9 cellular contexts compared by ENCODE assay signal in genomic region chr22:50544078-50544745, GRCh38. TPM values are rescaled to one million over a fixed set of nuclear protein-coding genes. Genes with fewer than 3 reads are reported as not detected.
DNase-seq lines count a peak whose midpoint lies in the region; ATAC-seq lines count a peak whose summit lies in the region.
"Had no signal": no experiment of that assay in that cellular context is flagged by ENCODE, and none has a peak within 500 bp of the region (broad histone marks: within the 10 kb centered on the region; RNA-seq: fewer than 3 reads in every experiment).

No MANE protein-coding gene starts in this region.

- H3K27me3 Mint-ChIP-seq in IgD-negative memory B cell (no peaks in the 10 kb centered on the region), memory B cell (no peaks in the 10 kb centered on the region)
- H3K27me3 Mint-ChIP-seq in dendritic cell treated with granulocyte-macrophage colony-stimulating factor and Interleukin-4, amounts not matched to agents 40 ng/mL and 50 ng/mL, for 4 days: peaks cover 20% of the 10 kb centered on the region

- no peaks in the 10 kb centered on the region for H3K36me3 Mint-ChIP-seq in IgD-negative memory B cell
- H3K36me3 Mint-ChIP-seq in dendritic cell treated with granulocyte-macrophage colony-stimulating factor and Interleukin-4, amounts not matched to agents 40 ng/mL and 50 ng/mL, for 4 days (ENCODE audit: low read depth): peaks cover 8% of the 10 kb centered on the region
- H3K36me3 Mint-ChIP-seq in memory B cell: no peaks in the 10 kb centered on the region

- peak overlapping the region; percentile 55 to 80 (median 66) for H3K4me3 Mint-ChIP-seq in IgD-negative memory B cell
- H3K4me3 Mint-ChIP-seq in dendritic cell treated with granulocyte-macrophage colony-stimulating factor and Interleukin-4, amounts not matched to agents 40 ng/mL and 50 ng/mL, for 4 days: peak overlapping the region; percentile 60
- peak overlapping the region; percentile 75 for H3K4me3 Mint-ChIP-seq in memory B cell

- no peaks in the 10 kb centered on the region for H3K9me3 ChIP-seq in MG63

- no peak overlapping the region for H3K4me3 ChIP-seq in MG63

- H3K36me3 ChIP-seq in MG63: no peaks in the 10 kb centered on the region

- intact Hi-C loops in dendritic cell treated with granulocyte-macrophage colony-stimulating factor and Interleukin-4, amounts not matched to agents 40 ng/mL and 50 ng/mL, for 4 days (cut with micrococcal nuclease): loop anchor here (1.0 to 2.0 kb wide), 3 partner anchors 17 to 77 kb away; partner anchors contain the start of gene SYCE3

- no peaks in the 10 kb centered on the region for H3K27me3 ChIP-seq in MG63

- H3K9me3 Mint-ChIP-seq in IgD-negative memory B cell: no peaks in the 10 kb centered on the region
- H3K9me3 Mint-ChIP-seq in dendritic cell treated with granulocyte-macrophage colony-stimulating factor and Interleukin-4, amounts not matched to agents 40 ng/mL and 50 ng/mL, for 4 days: no peaks in the 10 kb centered on the region
- H3K9me3 Mint-ChIP-seq in memory B cell: no peaks in the 10 kb centered on the region

- ATAC-seq in memory B cell (ENCODE audit: low read depth): peak; percentile 54

- peak overlapping the region in 2 of 3 donors; percentile 89 to 93 for H3K27ac Mint-ChIP-seq in IgD-negative memory B cell
- H3K27ac Mint-ChIP-seq in dendritic cell treated with granulocyte-macrophage colony-stimulating factor and Interleukin-4, amounts not matched to agents 40 ng/mL and 50 ng/mL, for 4 days: peak overlapping the region; percentile 95
- H3K27ac Mint-ChIP-seq in memory B cell: peak overlapping the region; percentile 91

- peaks cover 23 to 36% (median 34%) of the 10 kb centered on the region in 3 donors for H3K4me1 Mint-ChIP-seq in IgD-negative memory B cell
- peaks cover 42% of the 10 kb centered on the region for H3K4me1 Mint-ChIP-seq in dendritic cell treated with granulocyte-macrophage colony-stimulating factor and Interleukin-4, amounts not matched to agents 40 ng/mL and 50 ng/mL, for 4 days (ENCODE audit: low read depth)
- peaks cover 18% of the 10 kb centered on the region for H3K4me1 Mint-ChIP-seq in memory B cell

- peak; percentile 27 for DNase-seq in DMS114 treated with DMSO at 0.1 percent for 48 hours (lab: John Stamatoyannopoulos, UW; ENCODE audit: unreplicated experiment)
- DNase-seq in activated CD4-positive, alpha-beta T cell treated with anti-CD3 and anti-CD28 coated beads for 48 hours: peak; percentile 92
- DNase-seq in memory B cell (ENCODE audit: low spot score in 2 of 2): peak; percentile 83 to 86
- peak; percentile 83 to 85 for DNase-seq in stimulated activated CD8-positive, alpha-beta memory T cell treated with anti-CD3 and anti-CD28 coated beads, Interleukin-15, amount 100 ng/mL, for 48 hours (ENCODE audit: low read depth in 2 of 2)
- no peak for DNase-seq in NCI-H1048 (lab: John Stamatoyannopoulos, UW)
- no peak for DNase-seq in MG63

RNA-seq across cellular contexts. Expression of gene KLHDC7B, which starts 1.5 kb away (rescaled TPM):
- 4.7 TPM for polyA plus RNA-seq in IgD-negative memory B cell
- not detected in 2 replicates for total RNA-seq in MG63 (2014; rRNA removed; shearing (Covaris generic); ENCODE audit: low replicate concordance)

RNA-seq across cellular contexts. Expression of gene TYMP, which starts 14.4 kb away (rescaled TPM):
- polyA plus RNA-seq in IgD-negative memory B cell: 56.8 TPM
- 22.1 and 22.2 TPM in 2 replicates for total RNA-seq in MG63 (2014; rRNA removed; shearing (Covaris generic); ENCODE audit: low replicate concordance)

RNA-seq across cellular contexts. Expression of gene SYCE3, which starts 18.5 kb away (rescaled TPM):
- polyA plus RNA-seq in IgD-negative memory B cell: not detected
- total RNA-seq in MG63 (2014; rRNA removed; shearing (Covaris generic); ENCODE audit: low replicate concordance): not detected in 2 replicates
- total RNA-seq: T-helper 1 cell treated with Interleukin-12 subunit alpha and Interleukin-12 subunit beta and Interleukin-4 antibody, amounts not matched to agents 30 ng/mL and 1 ng/mL, for 36 hours had no signal

RNA-seq across cellular contexts. Expression of gene SCO2, which starts 18.8 kb away (rescaled TPM):
- 11.8 TPM for polyA plus RNA-seq in IgD-negative memory B cell
- total RNA-seq in MG63 (2014; rRNA removed; shearing (Covaris generic); ENCODE audit: low replicate concordance): 1.2 and 3.2 TPM in 2 replicates

RNA-seq across cellular contexts. Expression of gene CPT1B, which starts 34.0 kb away (rescaled TPM):
- polyA plus RNA-seq in IgD-negative memory B cell: 1.6 TPM
- 4.4 and 9.9 TPM in 2 replicates for total RNA-seq in MG63 (2014; rRNA removed; shearing (Covaris generic); ENCODE audit: low replicate concordance)

Comparison
In these comparisons a context has a peak if more than half of its experiments do, and no peak if none do; other contexts are left out.
1. DNase-seq: peak in DMS114 treated with DMSO at 0.1 percent for 48 hours (single experiment), activated CD4-positive, alpha-beta T cell treated with anti-CD3 and anti-CD28 coated beads for 48 hours (single experiment), memory B cell (2 of 2) and stimulated activated CD8-positive, alpha-beta memory T cell treated with anti-CD3 and anti-CD28 coated beads, Interleukin-15, amount 100 ng/mL, for 48 hours (2 of 2); none in NCI-H1048 (single experiment) and MG63 (single experiment).
2. Peak in every context shown above with its lines, with median percentiles within 50 percentile points of each other: H3K27ac Mint-ChIP-seq and H3K4me3 Mint-ChIP-seq.